23 cellular contexts compared by ENCODE assay signal in the genomic region with DNA sequence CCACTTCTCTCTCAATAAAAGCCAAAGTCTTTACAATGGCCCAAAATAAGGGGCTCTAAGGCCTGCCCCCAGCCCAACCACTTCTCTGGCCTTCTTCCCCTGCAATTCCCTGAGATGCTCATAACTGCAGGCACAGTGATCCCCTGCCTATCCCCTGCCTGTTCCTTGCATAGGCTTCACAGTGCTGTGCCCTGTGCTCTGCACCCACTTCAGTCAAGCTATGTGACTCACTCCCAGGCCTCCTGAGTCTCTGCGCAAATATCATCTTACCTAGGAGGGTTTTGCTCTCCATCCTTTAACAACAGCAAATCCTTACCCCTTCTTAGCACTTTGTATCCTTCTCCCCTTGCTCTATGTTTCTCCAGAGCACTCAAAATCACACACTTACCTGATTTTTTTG.
"Had no signal": no experiment of that assay in that cellular context is flagged by ENCODE, and none has a peak within 500 bp of the region (broad histone marks: within the 10 kb centered on the region; RNA-seq: fewer than 3 reads in every experiment).

No MANE protein-coding gene starts in this region.

- H3K4me3 Mint-ChIP-seq: activated CD8-positive, alpha-beta T cell treated with anti-CD3 and anti-CD28 coated beads, Interleukin-2, amount 10 ng/mL, durations not matched to agents 7 days and 5 days; activated naive CD4-positive, alpha-beta T cell treated with anti-CD3 and anti-CD28 coated beads, Interleukin-2, amount 50 U/mL, for 24 hours; T-cell had no signal

- H3K9me3 Mint-ChIP-seq: activated naive CD4-positive, alpha-beta T cell treated with anti-CD3 and anti-CD28 coated beads, Interleukin-2, amount 50 U/mL, for 24 hours; T-cell had no signal

- H3K4me1 Mint-ChIP-seq: activated naive CD4-positive, alpha-beta T cell treated with anti-CD3 and anti-CD28 coated beads, Interleukin-2, amount 50 U/mL, for 24 hours; T-cell had no signal

- DNase-seq: activated CD4-positive, alpha-beta T cell treated with anti-CD3 and anti-CD28 coated beads for 4 hours; activated CD8-positive, alpha-beta memory T cell treated with anti-CD3 and anti-CD28 coated beads, Interleukin-2, amount 50 U/mL, for 48 hours; activated CD8-positive, alpha-beta T cell treated with anti-CD3 and anti-CD28 coated beads, Interleukin-2, amount 10 ng/mL, durations not matched to agents 7 days and 5 days; activated naive CD4-positive, alpha-beta T cell; activated T-cell treated with anti-CD3 and anti-CD28 coated beads, Interleukin-2, amount 50 U/mL, for 1 hour; aorta; caudate nucleus; KG1; NCI-H1048; NCI-H1694; NCI-H2029 treated with DMSO at 0.1 percent for 48 hours; NCI-H345; NCI-H510A; NCI-H526 treated with DMSO at 0.1 percent for 48 hours; NCI-H82; RPMI8226; T-cell had no signal

- H3K9me3 ChIP-seq: breast epithelium had no signal

- H3K36me3 Mint-ChIP-seq: activated naive CD4-positive, alpha-beta T cell treated with anti-CD3 and anti-CD28 coated beads, Interleukin-2, amount 50 U/mL, for 24 hours; T-cell had no signal

- H3K27ac Mint-ChIP-seq: activated CD8-positive, alpha-beta T cell treated with anti-CD3 and anti-CD28 coated beads, Interleukin-2, amount 10 ng/mL, durations not matched to agents 7 days and 5 days; activated naive CD4-positive, alpha-beta T cell treated with anti-CD3 and anti-CD28 coated beads, Interleukin-2, amount 50 U/mL, for 24 hours; T-cell had no signal

- H3K27me3 ChIP-seq: breast epithelium had no signal

- H3K36me3 ChIP-seq: breast epithelium had no signal

- H3K4me3 ChIP-seq: breast epithelium, SK-N-MC had no signal

- H3K27ac ChIP-seq: breast epithelium, SK-N-MC had no signal

- H3K4me1 ChIP-seq: breast epithelium had no signal

- ATAC-seq: activated CD4-positive, CD25-positive, alpha-beta regulatory T cell treated with anti-CD3 and anti-CD28 coated beads, Interleukin-2, amount 50 U/mL, for 24 hours; activated CD8-positive, alpha-beta T cell treated with anti-CD3 and anti-CD28 coated beads, Interleukin-2, amount 10 ng/mL, durations not matched to agents 7 days and 5 days; Panc1; Right ventricle myocardium inferior; T-cell had no signal
